ENCODE assay signal across 2 cellular contexts in the genomic region with DNA sequence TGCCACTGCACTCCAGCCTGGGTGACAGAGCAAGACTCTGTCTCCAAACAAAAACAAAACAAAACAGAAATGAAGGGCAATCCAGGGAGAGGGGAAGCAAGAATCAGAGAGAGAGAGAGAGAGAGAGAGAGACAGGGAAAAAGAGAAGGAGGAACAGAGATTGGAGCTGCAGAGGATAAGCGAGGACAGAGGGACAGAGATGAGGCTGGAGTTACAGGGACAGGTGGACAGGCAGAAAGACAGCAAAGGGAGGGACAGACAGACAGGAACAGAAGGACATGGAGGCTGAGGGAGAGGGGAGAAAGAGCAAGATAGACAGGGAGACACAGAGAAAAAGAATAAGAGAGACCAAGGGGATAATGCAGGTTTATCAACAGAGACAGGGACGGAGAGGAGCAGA.
TF ChIP-seq lines count a peak whose summit lies in the region.

No MANE protein-coding gene starts in this region.

TF ChIP-seq in GM23338, 12 proteins besides CTCF, POLR2A, EP300 and RAD21 (continues in another document):
- TF ChIP-seq, protein P1, sequence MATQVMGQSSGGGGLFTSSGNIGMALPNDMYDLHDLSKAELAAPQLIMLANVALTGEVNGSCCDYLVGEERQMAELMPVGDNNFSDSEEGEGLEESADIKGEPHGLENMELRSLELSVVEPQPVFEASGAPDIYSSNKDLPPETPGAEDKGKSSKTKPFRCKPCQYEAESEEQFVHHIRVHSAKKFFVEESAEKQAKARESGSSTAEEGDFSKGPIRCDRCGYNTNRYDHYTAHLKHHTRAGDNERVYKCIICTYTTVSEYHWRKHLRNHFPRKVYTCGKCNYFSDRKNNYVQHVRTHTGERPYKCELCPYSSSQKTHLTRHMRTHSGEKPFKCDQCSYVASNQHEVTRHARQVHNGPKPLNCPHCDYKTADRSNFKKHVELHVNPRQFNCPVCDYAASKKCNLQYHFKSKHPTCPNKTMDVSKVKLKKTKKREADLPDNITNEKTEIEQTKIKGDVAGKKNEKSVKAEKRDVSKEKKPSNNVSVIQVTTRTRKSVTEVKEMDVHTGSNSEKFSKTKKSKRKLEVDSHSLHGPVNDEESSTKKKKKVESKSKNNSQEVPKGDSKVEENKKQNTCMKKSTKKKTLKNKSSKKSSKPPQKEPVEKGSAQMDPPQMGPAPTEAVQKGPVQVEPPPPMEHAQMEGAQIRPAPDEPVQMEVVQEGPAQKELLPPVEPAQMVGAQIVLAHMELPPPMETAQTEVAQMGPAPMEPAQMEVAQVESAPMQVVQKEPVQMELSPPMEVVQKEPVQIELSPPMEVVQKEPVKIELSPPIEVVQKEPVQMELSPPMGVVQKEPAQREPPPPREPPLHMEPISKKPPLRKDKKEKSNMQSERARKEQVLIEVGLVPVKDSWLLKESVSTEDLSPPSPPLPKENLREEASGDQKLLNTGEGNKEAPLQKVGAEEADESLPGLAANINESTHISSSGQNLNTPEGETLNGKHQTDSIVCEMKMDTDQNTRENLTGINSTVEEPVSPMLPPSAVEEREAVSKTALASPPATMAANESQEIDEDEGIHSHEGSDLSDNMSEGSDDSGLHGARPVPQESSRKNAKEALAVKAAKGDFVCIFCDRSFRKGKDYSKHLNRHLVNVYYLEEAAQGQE (IDR thresholded peaks at IDR 0.05; ENCODE audit: unreplicated experiment), result no peak
- no peak for TF ChIP-seq ZNF331 (CRISPR knock-in tag; IDR thresholded peaks at IDR 0.05; ENCODE audit: low read depth)
- no peak for TF ChIP-seq EZH2phosphoT487 (IDR thresholded peaks at IDR 0.05; ENCODE audit: unreplicated experiment)
- TF ChIP-seq, protein P2, sequence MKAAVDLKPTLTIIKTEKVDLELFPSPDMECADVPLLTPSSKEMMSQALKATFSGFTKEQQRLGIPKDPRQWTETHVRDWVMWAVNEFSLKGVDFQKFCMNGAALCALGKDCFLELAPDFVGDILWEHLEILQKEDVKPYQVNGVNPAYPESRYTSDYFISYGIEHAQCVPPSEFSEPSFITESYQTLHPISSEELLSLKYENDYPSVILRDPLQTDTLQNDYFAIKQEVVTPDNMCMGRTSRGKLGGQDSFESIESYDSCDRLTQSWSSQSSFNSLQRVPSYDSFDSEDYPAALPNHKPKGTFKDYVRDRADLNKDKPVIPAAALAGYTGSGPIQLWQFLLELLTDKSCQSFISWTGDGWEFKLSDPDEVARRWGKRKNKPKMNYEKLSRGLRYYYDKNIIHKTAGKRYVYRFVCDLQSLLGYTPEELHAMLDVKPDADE (IDR thresholded peaks at IDR 0.05), result no peak
- TF ChIP-seq, protein P3, sequence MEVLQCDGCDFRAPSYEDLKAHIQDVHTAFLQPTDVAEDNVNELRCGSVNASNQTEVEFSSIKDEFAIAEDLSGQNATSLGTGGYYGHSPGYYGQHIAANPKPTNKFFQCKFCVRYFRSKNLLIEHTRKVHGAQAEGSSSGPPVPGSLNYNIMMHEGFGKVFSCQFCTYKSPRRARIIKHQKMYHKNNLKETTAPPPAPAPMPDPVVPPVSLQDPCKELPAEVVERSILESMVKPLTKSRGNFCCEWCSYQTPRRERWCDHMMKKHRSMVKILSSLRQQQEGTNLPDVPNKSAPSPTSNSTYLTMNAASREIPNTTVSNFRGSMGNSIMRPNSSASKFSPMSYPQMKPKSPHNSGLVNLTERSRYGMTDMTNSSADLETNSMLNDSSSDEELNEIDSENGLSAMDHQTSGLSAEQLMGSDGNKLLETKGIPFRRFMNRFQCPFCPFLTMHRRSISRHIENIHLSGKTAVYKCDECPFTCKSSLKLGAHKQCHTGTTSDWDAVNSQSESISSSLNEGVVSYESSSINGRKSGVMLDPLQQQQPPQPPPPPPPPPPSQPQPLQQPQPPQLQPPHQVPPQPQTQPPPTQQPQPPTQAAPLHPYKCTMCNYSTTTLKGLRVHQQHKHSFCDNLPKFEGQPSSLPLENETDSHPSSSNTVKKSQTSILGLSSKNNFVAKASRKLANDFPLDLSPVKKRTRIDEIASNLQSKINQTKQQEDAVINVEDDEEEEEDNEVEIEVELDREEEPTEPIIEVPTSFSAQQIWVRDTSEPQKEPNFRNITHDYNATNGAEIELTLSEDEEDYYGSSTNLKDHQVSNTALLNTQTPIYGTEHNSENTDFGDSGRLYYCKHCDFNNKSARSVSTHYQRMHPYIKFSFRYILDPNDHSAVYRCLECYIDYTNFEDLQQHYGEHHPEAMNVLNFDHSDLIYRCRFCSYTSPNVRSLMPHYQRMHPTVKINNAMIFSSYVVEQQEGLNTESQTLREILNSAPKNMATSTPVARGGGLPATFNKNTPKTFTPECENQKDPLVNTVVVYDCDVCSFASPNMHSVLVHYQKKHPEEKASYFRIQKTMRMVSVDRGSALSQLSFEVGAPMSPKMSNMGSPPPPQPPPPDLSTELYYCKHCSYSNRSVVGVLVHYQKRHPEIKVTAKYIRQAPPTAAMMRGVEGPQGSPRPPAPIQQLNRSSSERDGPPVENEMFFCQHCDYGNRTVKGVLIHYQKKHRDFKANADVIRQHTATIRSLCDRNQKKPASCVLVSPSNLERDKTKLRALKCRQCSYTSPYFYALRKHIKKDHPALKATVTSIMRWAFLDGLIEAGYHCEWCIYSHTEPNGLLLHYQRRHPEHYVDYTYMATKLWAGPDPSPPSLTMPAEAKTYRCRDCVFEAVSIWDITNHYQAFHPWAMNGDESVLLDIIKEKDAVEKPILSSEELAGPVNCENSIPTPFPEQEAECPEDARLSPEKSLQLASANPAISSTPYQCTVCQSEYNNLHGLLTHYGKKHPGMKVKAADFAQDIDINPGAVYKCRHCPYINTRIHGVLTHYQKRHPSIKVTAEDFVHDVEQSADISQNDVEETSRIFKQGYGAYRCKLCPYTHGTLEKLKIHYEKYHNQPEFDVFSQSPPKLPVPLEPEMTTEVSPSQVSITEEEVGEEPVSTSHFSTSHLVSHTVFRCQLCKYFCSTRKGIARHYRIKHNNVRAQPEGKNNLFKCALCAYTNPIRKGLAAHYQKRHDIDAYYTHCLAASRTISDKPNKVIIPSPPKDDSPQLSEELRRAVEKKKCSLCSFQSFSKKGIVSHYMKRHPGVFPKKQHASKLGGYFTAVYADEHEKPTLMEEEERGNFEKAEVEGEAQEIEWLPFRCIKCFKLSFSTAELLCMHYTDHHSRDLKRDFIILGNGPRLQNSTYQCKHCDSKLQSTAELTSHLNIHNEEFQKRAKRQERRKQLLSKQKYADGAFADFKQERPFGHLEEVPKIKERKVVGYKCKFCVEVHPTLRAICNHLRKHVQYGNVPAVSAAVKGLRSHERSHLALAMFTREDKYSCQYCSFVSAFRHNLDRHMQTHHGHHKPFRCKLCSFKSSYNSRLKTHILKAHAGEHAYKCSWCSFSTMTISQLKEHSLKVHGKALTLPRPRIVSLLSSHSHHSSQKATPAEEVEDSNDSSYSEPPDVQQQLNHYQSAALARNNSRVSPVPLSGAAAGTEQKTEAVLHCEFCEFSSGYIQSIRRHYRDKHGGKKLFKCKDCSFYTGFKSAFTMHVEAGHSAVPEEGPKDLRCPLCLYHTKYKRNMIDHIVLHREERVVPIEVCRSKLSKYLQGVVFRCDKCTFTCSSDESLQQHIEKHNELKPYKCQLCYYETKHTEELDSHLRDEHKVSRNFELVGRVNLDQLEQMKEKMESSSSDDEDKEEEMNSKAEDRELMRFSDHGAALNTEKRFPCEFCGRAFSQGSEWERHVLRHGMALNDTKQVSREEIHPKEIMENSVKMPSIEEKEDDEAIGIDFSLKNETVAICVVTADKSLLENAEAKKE (CRISPR knock-in tag; IDR thresholded peaks at IDR 0.05), result no peak
- TF ChIP-seq ZNF114 (CRISPR knock-in tag; IDR thresholded peaks at IDR 0.05), result no peak
- no peak for TF ChIP-seq JUNB (IDR thresholded peaks at IDR 0.05; ENCODE audit: unreplicated experiment)
- TF ChIP-seq EZH2 (IDR thresholded peaks at IDR 0.05; ENCODE audit: low read depth, unreplicated experiment), result no peak
- TF ChIP-seq NANOG (IDR thresholded peaks at IDR 0.05; ENCODE audit: borderline replicate concordance), result no peak
- no peak for TF ChIP-seq STAT1 (IDR thresholded peaks at IDR 0.05; ENCODE audit: unreplicated experiment)

TF ChIP-seq in neural cell, 6 proteins besides CTCF, POLR2A, EP300 and RAD21 (continued from another document):
- TF ChIP-seq, protein P1 (IDR thresholded peaks at IDR 0.05; ENCODE audit: borderline replicate concordance), result no peak
